Comparison of ENCODE assay signal across 7 cellular contexts in the genomic region with DNA sequence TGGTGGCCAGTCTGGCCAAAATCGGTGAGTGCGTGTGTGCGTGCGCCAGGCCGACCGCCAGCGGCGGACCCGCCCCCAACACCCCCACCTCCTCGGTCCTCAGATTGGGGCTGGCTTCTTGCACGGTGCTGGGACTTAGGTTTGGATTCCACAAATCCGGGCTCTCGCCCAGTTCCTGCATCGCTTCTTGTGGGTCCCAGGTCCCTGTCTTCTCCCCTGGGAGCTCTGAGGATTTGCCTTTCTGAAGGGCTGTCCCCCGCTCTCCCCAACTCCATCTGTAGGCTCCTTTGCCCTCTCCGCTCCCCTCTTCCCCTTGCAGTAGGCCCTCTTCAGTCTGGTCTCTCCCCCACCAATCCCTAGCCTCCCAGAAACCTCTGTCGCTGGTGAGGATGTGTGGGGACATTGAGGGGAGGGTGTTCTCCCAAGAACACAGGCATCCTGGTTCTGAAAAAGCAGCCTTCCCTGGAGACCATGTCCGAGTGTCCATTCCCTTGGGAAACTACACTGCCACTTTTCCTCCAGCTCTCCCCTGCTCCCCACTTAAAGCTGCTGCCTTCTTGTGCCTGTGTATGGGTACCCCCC. TPM values are rescaled to one million over a fixed set of nuclear protein-coding genes. Genes with fewer than 3 reads are reported as not detected.
DNase-seq lines count a peak whose midpoint lies in the region; ATAC-seq and TF ChIP-seq lines count a peak whose summit lies in the region.

No MANE protein-coding gene starts in this region.

- peak; percentile 45 for DNase-seq in GM23248
- no peak for DNase-seq in glutamatergic neuron
- DNase-seq in smooth muscle cell (lab: John Stamatoyannopoulos, UW; ENCODE audit: unreplicated experiment), result peak; percentile 32
- no peak for DNase-seq in NK-92 (lab: John Stamatoyannopoulos, UW; ENCODE audit: unreplicated experiment)
- no peak for DNase-seq in HAP-1 (ENCODE audit: low spot score in 2 of 2)

- peaks cover 24% of the 10 kb centered on the region for H3K27me3 Mint-ChIP-seq in glutamatergic neuron (ENCODE audit: unreplicated experiment)

- H3K9ac ChIP-seq in GM23248 (peak overlapping the region; percentile 85), smooth muscle cell (ENCODE audit: low read depth) (no peak overlapping the region)

- H3K9me2 ChIP-seq in GM23248 (ENCODE audit: insufficient read depth), result no peaks in the 10 kb centered on the region

- no peaks in the 10 kb centered on the region for H3K9me3 ChIP-seq in GM23248 (ENCODE audit: low read depth)
- H3K9me3 ChIP-seq in smooth muscle cell (replicated peaks; ENCODE audit: low read depth), result no peaks in the 10 kb centered on the region
- H3K9me3 ChIP-seq in HAP-1, result no peaks in the 10 kb centered on the region

- WGBS in GM23248 (ENCODE audit: low coverage in 1 of 2, low lambda C conversion rate in 2 of 2, missing lambda C conversion rate in 2 of 2), 2 experiments, result 13 to 22% methylated on average over 10 to 17 of the region's 18 CpGs
- WGBS in smooth muscle cell (ENCODE audit: low lambda C conversion rate), result 11% methylated on average over 18 of the region's 18 CpGs

- no peak overlapping the region for H3K27ac Mint-ChIP-seq in glutamatergic neuron (ENCODE audit: unreplicated experiment)

- H3K4me1 Mint-ChIP-seq in glutamatergic neuron (ENCODE audit: low read depth, unreplicated experiment), result peaks cover 21% of the 10 kb centered on the region

- ATAC-seq in GM18870 (IDR thresholded peaks at IDR 0.05; ENCODE audit: unreplicated experiment), result no peak

- peak overlapping the region; percentile 92 for H2AFZ ChIP-seq in GM23248
- no peak overlapping the region for H2AFZ ChIP-seq in smooth muscle cell (ENCODE audit: low read depth)

- in situ Hi-C loops in GM23248 (cut with MboI), result no loop called here
- in situ Hi-C loops in HAP-1 (cut with MboI; ENCODE audit: low sequenced_read_pairs), result no loop called here

- H3K27ac ChIP-seq in GM23248, result no peak overlapping the region
- H3K27ac ChIP-seq in VCaP, result peak overlapping the region; percentile 80; the same call in 1 of the 2 replicates
- no peak overlapping the region for H3K27ac ChIP-seq in smooth muscle cell (ENCODE audit: low read depth)

- H3F3A ChIP-seq in GM23248 (ENCODE audit: insufficient read depth) (peaks cover 26% of the 10 kb centered on the region), smooth muscle cell (ENCODE audit: low read depth) (peaks cover 26% of the 10 kb centered on the region)

- peaks cover 33% of the 10 kb centered on the region for H3K4me1 ChIP-seq in GM23248 (ENCODE audit: insufficient read depth)
- peaks cover 30% of the 10 kb centered on the region for H3K4me1 ChIP-seq in smooth muscle cell (ENCODE audit: low read depth)
- peaks cover 13% of the 10 kb centered on the region for H3K4me1 ChIP-seq in HAP-1

- H3K27me3 ChIP-seq in GM23248 (replicated peaks; ENCODE audit: insufficient read depth) (no peaks in the 10 kb centered on the region), smooth muscle cell (ENCODE audit: low read depth) (no peaks in the 10 kb centered on the region), HAP-1 (ENCODE audit: low read depth) (peaks cover 26% of the 10 kb centered on the region)

- H3K4me3 ChIP-seq in GM23248, result peak overlapping the region; percentile 88
- H3K4me3 ChIP-seq in smooth muscle cell, result peak overlapping the region; percentile 71
- H3K4me3 ChIP-seq in HAP-1, result no peak overlapping the region

- H3K36me3 Mint-ChIP-seq in glutamatergic neuron (ENCODE audit: unreplicated experiment), result peaks cover 5% of the 10 kb centered on the region

- 0 out of 2 replicates have a peak, but pooled peaks cover under 1% of the 10 kb centered on the region for H3K79me2 ChIP-seq in GM23248 (ENCODE audit: insufficient read depth)
- no peaks in the 10 kb centered on the region for H3K79me2 ChIP-seq in smooth muscle cell (ENCODE audit: low read depth)

- TF ChIP-seq CTCF in VCaP (conservative IDR thresholded peaks at IDR 0.05), result no peak
- TF ChIP-seq CTCF in glutamatergic neuron (IDR thresholded peaks at IDR 0.05; ENCODE audit: partially characterized antibody, unreplicated experiment), result no peak
- no peak for TF ChIP-seq CTCF in smooth muscle cell (IDR thresholded peaks at IDR 0.05; ENCODE audit: borderline replicate concordance, insufficient read depth, poor library complexity, severe bottlenecking)

- peaks cover 13% of the 10 kb centered on the region for H3K9me3 Mint-ChIP-seq in glutamatergic neuron (ENCODE audit: unreplicated experiment)

- H3K36me3 ChIP-seq in GM23248 (ENCODE audit: low read depth) (no peaks in the 10 kb centered on the region), smooth muscle cell (ENCODE audit: low read depth) (no peaks in the 10 kb centered on the region), HAP-1 (replicated peaks) (0 out of 2 replicates have a peak, but pooled peaks cover 3% of the 10 kb centered on the region)

- H4K20me1 ChIP-seq in GM23248 (ENCODE audit: insufficient read depth) (no peaks in the 10 kb centered on the region), smooth muscle cell (ENCODE audit: low read depth) (no peaks in the 10 kb centered on the region)

- peak overlapping the region; percentile 87 for H3K4me3 Mint-ChIP-seq in glutamatergic neuron (ENCODE audit: unreplicated experiment)

- H3K4me2 ChIP-seq in GM23248 (ENCODE audit: unreplicated experiment) (peak overlapping the region; percentile 95), smooth muscle cell (peak overlapping the region; percentile 99)

RNA-seq across cellular contexts. Expression of gene SLC9A5, which starts 0.5 kb away (rescaled TPM):
- total RNA-seq in GM23248 (2014; rRNA removed; shearing (Covaris generic)), result 2.2 and 2.7 TPM in 2 replicates
- polyA plus RNA-seq in GM23248 (2016; fragmentation: Nextera tagmentation; extraction: Ambion mirVana) (2.5 and 2.6 TPM in 2 replicates), smooth muscle cell (6.9 and 9.1 TPM in 2 replicates)
- total RNA-seq in glutamatergic neuron (ENCODE audit: unreplicated experiment) (1.4 TPM), smooth muscle cell (2.1 and 3.8 TPM in 2 replicates)

RNA-seq across cellular contexts. Expression of gene FHOD1, which starts 2.0 kb away (rescaled TPM):
- 14.9 and 24.2 TPM in 2 replicates for total RNA-seq in GM23248 (2014; rRNA removed; shearing (Covaris generic))
- polyA plus RNA-seq in GM23248 (2016; fragmentation: Nextera tagmentation; extraction: Ambion mirVana) (7.7 and 9.3 TPM in 2 replicates), smooth muscle cell (23.3 and 30.5 TPM in 2 replicates)
- total RNA-seq in glutamatergic neuron (ENCODE audit: unreplicated experiment) (18.8 TPM), smooth muscle cell (7.2 and 16.0 TPM in 2 replicates)

RNA-seq across cellular contexts. Expression of gene TMEM208, which starts 22.3 kb away (rescaled TPM):
- total RNA-seq in GM23248 (2014; rRNA removed; shearing (Covaris generic)), result 24.9 and 53.8 TPM in 2 replicates
- polyA plus RNA-seq in GM23248 (2016; fragmentation: Nextera tagmentation; extraction: Ambion mirVana) (97.0 and 98.0 TPM in 2 replicates), smooth muscle cell (156 and 171 TPM in 2 replicates)
- total RNA-seq in glutamatergic neuron (ENCODE audit: unreplicated experiment) (42.6 TPM), smooth muscle cell (45.4 and 56.9 TPM in 2 replicates)

RNA-seq across cellular contexts. Expression of gene PLEKHG4, which starts 30.1 kb away (rescaled TPM):
- total RNA-seq in GM23248 (2014; rRNA removed; shearing (Covaris generic)), result 24.2 and 38.8 TPM in 2 replicates
- polyA plus RNA-seq in GM23248 (2016; fragmentation: Nextera tagmentation; extraction: Ambion mirVana), result 10.4 and 12.5 TPM in 2 replicates
- total RNA-seq in glutamatergic neuron (ENCODE audit: unreplicated experiment), result 3.4 TPM
- total RNA-seq in smooth muscle cell, result 3.9 and 27.0 TPM in 2 replicates
- polyA plus RNA-seq in smooth muscle cell, result 2.7 and 9.9 TPM in 2 replicates

RNA-seq across cellular contexts. Expression of gene ELMO3, which starts 50.3 kb away (rescaled TPM):
- 1.5 and 1.6 TPM in 2 replicates for total RNA-seq in GM23248 (2014; rRNA removed; shearing (Covaris generic))
- 0.10 TPM in 1 of 2 replicates, not detected in the other for polyA plus RNA-seq in GM23248 (2016; fragmentation: Nextera tagmentation; extraction: Ambion mirVana)
- total RNA-seq in glutamatergic neuron (ENCODE audit: unreplicated experiment), result 2.1 TPM
- 3.8 and 6.7 TPM in 2 replicates for total RNA-seq in smooth muscle cell
- 2.2 and 7.8 TPM in 2 replicates for polyA plus RNA-seq in smooth muscle cell

Comparison
In these comparisons a context has a peak if more than half of its experiments do, and no peak if none do; other contexts are left out.
1. DNase-seq: peak in GM23248 (single experiment) and smooth muscle cell (single experiment); none in glutamatergic neuron (single experiment), NK-92 (single experiment) and HAP-1 (0 of 2).